In the genomic region with DNA sequence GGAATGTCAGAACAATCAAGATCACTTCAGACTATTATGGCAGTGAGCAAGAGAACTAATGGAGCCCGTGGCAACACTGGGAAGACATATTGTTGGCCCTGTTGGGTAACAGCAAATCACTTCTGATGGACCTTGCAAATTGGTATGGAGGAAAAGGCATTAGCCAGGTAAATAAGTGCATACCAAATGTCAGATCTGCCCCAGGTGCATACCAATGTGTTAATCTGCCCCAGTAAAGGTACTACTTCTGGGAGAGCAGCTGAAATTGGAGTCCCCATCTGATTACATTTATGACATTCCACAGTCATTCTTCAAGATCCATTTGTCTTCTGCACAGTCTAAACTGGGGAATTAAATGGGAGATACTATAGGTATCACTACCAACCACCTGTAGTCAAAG, we compare ENCODE assay signal across 25 cellular contexts. TPM values are rescaled to one million over a fixed set of nuclear protein-coding genes. Genes with fewer than 3 reads are reported as not detected.
A peak's percentile ranks its signal among the peaks of the same experiment; 100 is the strongest.
DNase-seq lines count a peak whose midpoint lies in the region; ATAC-seq and TF ChIP-seq lines count a peak whose summit lies in the region.
"Had no signal": no experiment of that assay in that cellular context is flagged by ENCODE, and none has a peak within 500 bp of the region (broad histone marks: within the 10 kb centered on the region; RNA-seq: fewer than 3 reads in every experiment).

No MANE protein-coding gene starts in this region.

- H3K9me3 ChIP-seq in CD4-positive, alpha-beta T cell (ENCODE audit: control insufficient read depth, low read length), result no peaks in the 10 kb centered on the region
- H3K9me3 ChIP-seq: BE2C, BLaER1 had no signal

- intact Hi-C loops in CD4-positive, alpha-beta T cell (cut with DNase I, micrococcal nuclease), result loop anchor here (10.0 kb wide), 5 partner anchors 203 to 1093 kb away; partner anchors contain the start of genes CSTF2T (in 1 of the 2), ERCC6 (in 1 of the 2) and WASHC2A (in 1 of the 2)

- no peak overlapping the region for H3K27ac ChIP-seq in CD4-positive, alpha-beta T cell (ENCODE audit: low read depth, low read length)
- H3K27ac ChIP-seq: 22Rv1, BLaER1 had no signal

- CTCF ChIA-PET in activated naive CD4-positive, alpha-beta T cell treated with anti-CD3 and anti-CD28 coated beads, Interleukin-2, amount 10 ng/mL, durations not matched to agents 7 days and 5 days (lab: Charles Lee), result interaction anchor here (0.7 kb wide), 1 partner anchor 9 kb away, joined by 3 read pairs; no protein-coding TSS in a partner anchor
- CTCF ChIA-PET in CD4-positive, alpha-beta T cell (lab: Charles Lee), result no interaction called here
- CTCF ChIA-PET in WTC11 (lab: Charles Lee), result interaction anchor here (1.4 kb wide), 1 partner anchor 41 kb away, joined by 6 read pairs; no protein-coding TSS in a partner anchor

- POLR2A ChIA-PET in CD4-positive, alpha-beta T cell (lab: Charles Lee), result no interaction called here
- POLR2A ChIA-PET in WTC11 (lab: Charles Lee), result no interaction called here

- peaks cover 9% of the 10 kb centered on the region for H3K4me1 Mint-ChIP-seq in activated naive CD4-positive, alpha-beta T cell treated with anti-CD3 and anti-CD28 coated beads, Interleukin-2, amount 50 U/mL, for 24 hours
- H3K4me1 Mint-ChIP-seq in activated naive CD4-positive, alpha-beta T cell treated with anti-CD3 and anti-CD28 coated beads, Interleukin-2, amount 10 ng/mL, durations not matched to agents 7 days and 5 days, result peaks cover 14% of the 10 kb centered on the region
- H3K4me1 Mint-ChIP-seq in CD4-positive, alpha-beta T cell (ENCODE audit: low read depth), result peaks cover 12% of the 10 kb centered on the region
- H3K4me1 Mint-ChIP-seq in WTC11 (peaks cover 57% of the 10 kb centered on the region), neural crest cell (peaks cover 14% of the 10 kb centered on the region)

- H3K27me3 ChIP-seq in CD4-positive, alpha-beta T cell (ENCODE audit: control insufficient read depth, insufficient read depth, low read length), result no peaks in the 10 kb centered on the region
- H3K27me3 ChIP-seq: BE2C, BLaER1 had no signal

- H3K4me3 Mint-ChIP-seq in activated naive CD4-positive, alpha-beta T cell treated with anti-CD3 and anti-CD28 coated beads, Interleukin-2, amount 50 U/mL, for 24 hours, result no peak overlapping the region
- H3K4me3 Mint-ChIP-seq in activated naive CD4-positive, alpha-beta T cell treated with anti-CD3 and anti-CD28 coated beads, Interleukin-2, amount 10 ng/mL, durations not matched to agents 7 days and 5 days, result no peak overlapping the region
- peak overlapping the region; percentile 30 for H3K4me3 Mint-ChIP-seq in CD4-positive, alpha-beta T cell
- H3K4me3 Mint-ChIP-seq in WTC11 (no peak overlapping the region), neural crest cell (peak overlapping the region; percentile 49)
- H3K4me3 Mint-ChIP-seq: CD14-positive monocyte had no signal

- DNase-seq in activated naive CD4-positive, alpha-beta T cell treated with anti-CD3 and anti-CD28 coated beads, Interleukin-2, amount 10 ng/mL, durations not matched to agents 7 days and 5 days, result no peak
- no peak for DNase-seq in CD4-positive, alpha-beta T cell
- DNase-seq in WTC11 (ENCODE audit: low spot score), result no peak
- DNase-seq in neural crest cell (ENCODE audit: low read depth, low spot score), result no peak
- DNase-seq in 8988T, result no peak
- DNase-seq in NCI-H524 treated with DMSO at 0.1 percent for 48 hours (lab: John Stamatoyannopoulos, UW), result no peak
- DNase-seq: ACHN; BE2C; C1 segment of cervical spinal cord; CD4-positive, CD25-positive, alpha-beta regulatory T cell; CD8-positive, alpha-beta memory T cell; COR-L47; DMS 273 treated with DMSO at 0.1 percent for 48 hours; DMS153; DMS53; DMS79; DND-41; EL; GDM1 had no signal

- H3K27me3 Mint-ChIP-seq in activated naive CD4-positive, alpha-beta T cell treated with anti-CD3 and anti-CD28 coated beads, Interleukin-2, amount 50 U/mL, for 24 hours, result no peaks in the 10 kb centered on the region
- no peaks in the 10 kb centered on the region for H3K27me3 Mint-ChIP-seq in activated naive CD4-positive, alpha-beta T cell treated with anti-CD3 and anti-CD28 coated beads, Interleukin-2, amount 10 ng/mL, durations not matched to agents 7 days and 5 days
- no peaks in the 10 kb centered on the region for H3K27me3 Mint-ChIP-seq in CD4-positive, alpha-beta T cell
- no peaks in the 10 kb centered on the region for H3K27me3 Mint-ChIP-seq in WTC11 (ENCODE audit: low read depth)
- H3K27me3 Mint-ChIP-seq in neural crest cell (ENCODE audit: low read depth), result peaks cover 2% of the 10 kb centered on the region

- TF ChIP-seq CTCF in CD4-positive, alpha-beta T cell (IDR thresholded peaks at IDR 0.05), result no peak
- no peak for TF ChIP-seq CTCF in WTC11 (IDR thresholded peaks at IDR 0.05)
- no peak for TF ChIP-seq CTCF in neural crest cell (conservative IDR thresholded peaks at IDR 0.05)

- peaks cover 2% of the 10 kb centered on the region for H3K36me3 Mint-ChIP-seq in activated naive CD4-positive, alpha-beta T cell treated with anti-CD3 and anti-CD28 coated beads, Interleukin-2, amount 50 U/mL, for 24 hours
- no peaks in the 10 kb centered on the region for H3K36me3 Mint-ChIP-seq in activated naive CD4-positive, alpha-beta T cell treated with anti-CD3 and anti-CD28 coated beads, Interleukin-2, amount 10 ng/mL, durations not matched to agents 7 days and 5 days
- H3K36me3 Mint-ChIP-seq in CD4-positive, alpha-beta T cell (ENCODE audit: low read depth), result peaks cover 19% of the 10 kb centered on the region
- H3K36me3 Mint-ChIP-seq in WTC11 (no peaks in the 10 kb centered on the region), neural crest cell (ENCODE audit: low read depth) (peaks cover 4% of the 10 kb centered on the region)
- H3K36me3 Mint-ChIP-seq: CD4-positive, CD25-positive, alpha-beta regulatory T cell had no signal

- ATAC-seq in CD4-positive, alpha-beta T cell (ENCODE audit: poor library complexity), result no peak
- ATAC-seq in WTC11, result no peak
- no peak for ATAC-seq in HG02970 (IDR thresholded peaks at IDR 0.05; ENCODE audit: low FRiP score, unreplicated experiment)
- ATAC-seq: GM12878 had no signal

- no peaks in the 10 kb centered on the region for H3K9me3 Mint-ChIP-seq in activated naive CD4-positive, alpha-beta T cell treated with anti-CD3 and anti-CD28 coated beads, Interleukin-2, amount 50 U/mL, for 24 hours
- no peaks in the 10 kb centered on the region for H3K9me3 Mint-ChIP-seq in activated naive CD4-positive, alpha-beta T cell treated with anti-CD3 and anti-CD28 coated beads, Interleukin-2, amount 10 ng/mL, durations not matched to agents 7 days and 5 days
- no peaks in the 10 kb centered on the region for H3K9me3 Mint-ChIP-seq in CD4-positive, alpha-beta T cell
- H3K9me3 Mint-ChIP-seq in WTC11 (peaks cover 3% of the 10 kb centered on the region; the same call in 1 of the 2 replicates), neural crest cell (no peaks in the 10 kb centered on the region)
- H3K9me3 Mint-ChIP-seq: CD14-positive monocyte; CD4-positive, CD25-positive, alpha-beta regulatory T cell; CD8-positive, alpha-beta memory T cell had no signal

- peak overlapping the region; percentile 49 for H3K27ac Mint-ChIP-seq in activated naive CD4-positive, alpha-beta T cell treated with anti-CD3 and anti-CD28 coated beads, Interleukin-2, amount 50 U/mL, for 24 hours
- H3K27ac Mint-ChIP-seq in activated naive CD4-positive, alpha-beta T cell treated with anti-CD3 and anti-CD28 coated beads, Interleukin-2, amount 10 ng/mL, durations not matched to agents 7 days and 5 days, result no peak overlapping the region
- H3K27ac Mint-ChIP-seq in CD4-positive, alpha-beta T cell, result no peak overlapping the region
- H3K27ac Mint-ChIP-seq in WTC11 (peak overlapping the region; percentile 48), neural crest cell (ENCODE audit: unreplicated experiment) (no peak overlapping the region)
- H3K27ac Mint-ChIP-seq: CD14-positive monocyte; CD4-positive, CD25-positive, alpha-beta regulatory T cell had no signal

TF ChIP-seq in WTC11, 78 proteins besides CTCF, POLR2A, EP300 and RAD21 (continues in another document):
- TF ChIP-seq ETV6 (CRISPR knock-in tag; IDR thresholded peaks at IDR 0.05) (no peak), GTF2I (CRISPR knock-in tag; conservative IDR thresholded peaks at IDR 0.05) (no peak), TEAD4 (CRISPR knock-in tag; IDR thresholded peaks at IDR 0.05) (no peak), ZNF317 (CRISPR knock-in tag; IDR thresholded peaks at IDR 0.05; ENCODE audit: borderline replicate concordance, low read depth) (no peak), NFYB (CRISPR knock-in tag; conservative IDR thresholded peaks at IDR 0.05; ENCODE audit: low read depth) (no peak), ZNF396 (CRISPR knock-in tag; IDR thresholded peaks at IDR 0.05; ENCODE audit: borderline replicate concordance) (no peak), SP1 (CRISPR knock-in tag; conservative IDR thresholded peaks at IDR 0.05) (no peak), CREM (CRISPR knock-in tag; IDR thresholded peaks at IDR 0.05) (no peak), IRF2 (CRISPR knock-in tag; IDR thresholded peaks at IDR 0.05; ENCODE audit: borderline replicate concordance, low read depth) (no peak)
- TF ChIP-seq, protein P1, sequence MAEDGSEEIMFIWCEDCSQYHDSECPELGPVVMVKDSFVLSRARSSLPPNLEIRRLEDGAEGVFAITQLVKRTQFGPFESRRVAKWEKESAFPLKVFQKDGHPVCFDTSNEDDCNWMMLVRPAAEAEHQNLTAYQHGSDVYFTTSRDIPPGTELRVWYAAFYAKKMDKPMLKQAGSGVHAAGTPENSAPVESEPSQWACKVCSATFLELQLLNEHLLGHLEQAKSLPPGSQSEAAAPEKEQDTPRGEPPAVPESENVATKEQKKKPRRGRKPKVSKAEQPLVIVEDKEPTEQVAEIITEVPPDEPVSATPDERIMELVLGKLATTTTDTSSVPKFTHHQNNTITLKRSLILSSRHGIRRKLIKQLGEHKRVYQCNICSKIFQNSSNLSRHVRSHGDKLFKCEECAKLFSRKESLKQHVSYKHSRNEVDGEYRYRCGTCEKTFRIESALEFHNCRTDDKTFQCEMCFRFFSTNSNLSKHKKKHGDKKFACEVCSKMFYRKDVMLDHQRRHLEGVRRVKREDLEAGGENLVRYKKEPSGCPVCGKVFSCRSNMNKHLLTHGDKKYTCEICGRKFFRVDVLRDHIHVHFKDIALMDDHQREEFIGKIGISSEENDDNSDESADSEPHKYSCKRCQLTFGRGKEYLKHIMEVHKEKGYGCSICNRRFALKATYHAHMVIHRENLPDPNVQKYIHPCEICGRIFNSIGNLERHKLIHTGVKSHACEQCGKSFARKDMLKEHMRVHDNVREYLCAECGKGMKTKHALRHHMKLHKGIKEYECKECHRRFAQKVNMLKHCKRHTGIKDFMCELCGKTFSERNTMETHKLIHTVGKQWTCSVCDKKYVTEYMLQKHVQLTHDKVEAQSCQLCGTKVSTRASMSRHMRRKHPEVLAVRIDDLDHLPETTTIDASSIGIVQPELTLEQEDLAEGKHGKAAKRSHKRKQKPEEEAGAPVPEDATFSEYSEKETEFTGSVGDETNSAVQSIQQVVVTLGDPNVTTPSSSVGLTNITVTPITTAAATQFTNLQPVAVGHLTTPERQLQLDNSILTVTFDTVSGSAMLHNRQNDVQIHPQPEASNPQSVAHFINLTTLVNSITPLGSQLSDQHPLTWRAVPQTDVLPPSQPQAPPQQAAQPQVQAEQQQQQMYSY (CRISPR knock-in tag; IDR thresholded peaks at IDR 0.05), result no peak

RNA-seq across cellular contexts. Expression of gene SGMS1, which starts 3.7 kb away (rescaled TPM):
- total RNA-seq in CD4-positive, alpha-beta T cell, result 10 to 100 TPM; 24.8 to 25.2 TPM
- 12.4 to 14.0 TPM (median 13.2 TPM) in 3 replicates for total RNA-seq in WTC11 (2021)
- total RNA-seq in neural crest cell, result 14.2 and 14.4 TPM in 2 replicates

Comparison
In these comparisons a context has a peak if more than half of its experiments do, and no peak if none do; other contexts are left out.
1. H3K27ac Mint-ChIP-seq: peak in activated naive CD4-positive, alpha-beta T cell treated with anti-CD3 and anti-CD28 coated beads, Interleukin-2, amount 50 U/mL, for 24 hours (single experiment) and WTC11 (single experiment); none in activated naive CD4-positive, alpha-beta T cell treated with anti-CD3 and anti-CD28 coated beads, Interleukin-2, amount 10 ng/mL, durations not matched to agents 7 days and 5 days (single experiment), CD4-positive, alpha-beta T cell (single experiment) and neural crest cell (single experiment).
2. H3K4me3 Mint-ChIP-seq: peak in CD4-positive, alpha-beta T cell (single experiment) and neural crest cell (single experiment); none in activated naive CD4-positive, alpha-beta T cell treated with anti-CD3 and anti-CD28 coated beads, Interleukin-2, amount 50 U/mL, for 24 hours (single experiment), activated naive CD4-positive, alpha-beta T cell treated with anti-CD3 and anti-CD28 coated beads, Interleukin-2, amount 10 ng/mL, durations not matched to agents 7 days and 5 days (single experiment) and WTC11 (single experiment).